In genomic region chr4:173519130-173520101, GRCh38 we compare ENCODE assay signal across 13 cellular contexts. TPM values are rescaled to one million over a fixed set of nuclear protein-coding genes. Genes with fewer than 3 reads are reported as not detected.
DNase-seq lines count a peak whose midpoint lies in the region; ATAC-seq and TF ChIP-seq lines count a peak whose summit lies in the region.
"Had no signal": no experiment of that assay in that cellular context is flagged by ENCODE, and none has a peak within 500 bp of the region (broad histone marks: within the 10 kb centered on the region; RNA-seq: fewer than 3 reads in every experiment).

No MANE protein-coding gene starts in this region.

- no peak overlapping the region for H3K4me2 ChIP-seq in PC-3 (ENCODE audit: low read length)

- 18 to 32% (median 21%) methylated on average over 17 to 31 of the region's 31 CpGs for WGBS in stomach, 5 donors

- POLR2A ChIA-PET in PC-3 (lab: Charles Lee; ENCODE audit: unreplicated experiment) = no interaction called here

- H3K27me3 Mint-ChIP-seq in T-helper 1 cell treated with Interleukin-12 subunit alpha and Interleukin-12 subunit beta and Interleukin-4 antibody, amounts not matched to agents 30 μg/mL and 1 μg/mL, for 36 hours (ENCODE audit: low read depth) = peaks cover 98% of the 10 kb centered on the region
- peaks cover 94% of the 10 kb centered on the region for H3K27me3 Mint-ChIP-seq in central memory CD8-positive, alpha-beta T cell
- H3K27me3 Mint-ChIP-seq in activated T-helper 17 cell treated with anti-CD3 and anti-CD28 coated beads, Interleukin-2, amount 50 U/mL, for 72 hours = peaks cover 70% of the 10 kb centered on the region

- peaks cover 9% of the 10 kb centered on the region for H3K4me1 Mint-ChIP-seq in T-helper 1 cell treated with Interleukin-12 subunit alpha and Interleukin-12 subunit beta and Interleukin-4 antibody, amounts not matched to agents 30 μg/mL and 1 μg/mL, for 36 hours (ENCODE audit: low read depth)
- peaks cover 24% of the 10 kb centered on the region for H3K4me1 Mint-ChIP-seq in central memory CD8-positive, alpha-beta T cell
- no peaks in the 10 kb centered on the region for H3K4me1 Mint-ChIP-seq in activated T-helper 17 cell treated with anti-CD3 and anti-CD28 coated beads, Interleukin-2, amount 50 U/mL, for 72 hours

- peaks cover 0 to 100% (median 97%) of the 10 kb centered on the region in 3 donors for H3K27me3 ChIP-seq in stomach
- H3K27me3 ChIP-seq in PC-3 (ENCODE audit: low read length) = peaks cover 16% of the 10 kb centered on the region; the same call in 1 of the 2 replicates

- H3K4me3 ChIP-seq in stomach = peak overlapping the region; percentile 29 to 44 (median 37)
- no peak overlapping the region for H3K4me3 ChIP-seq in PC-3 (ENCODE audit: low read length)

- H3F3A ChIP-seq in PC-3 (ENCODE audit: low read length, unreplicated experiment) = no peaks in the 10 kb centered on the region

- no peak overlapping the region for H3K9ac ChIP-seq in PC-3 (ENCODE audit: low read length)

- TF ChIP-seq POLR2A in stomach (IDR thresholded peaks at IDR 0.05) = no peak

- BruUV-seq in PC-3 (replicated peaks; lab: Mats Ljungman, UMichigan) = no TSS peak

- H3K9me3 ChIP-seq in stomach (peaks cover 0 to 8% (median 0%) of the 10 kb centered on the region in 4 donors), PC-3 (ENCODE audit: low read length) (no peaks in the 10 kb centered on the region)

- H3K36me3 Mint-ChIP-seq in T-helper 1 cell treated with Interleukin-12 subunit alpha and Interleukin-12 subunit beta and Interleukin-4 antibody, amounts not matched to agents 30 μg/mL and 1 μg/mL, for 36 hours (ENCODE audit: low read depth) = peaks cover 27% of the 10 kb centered on the region
- H3K36me3 Mint-ChIP-seq in central memory CD8-positive, alpha-beta T cell (ENCODE audit: insufficient read depth) = peaks cover 12% of the 10 kb centered on the region
- H3K36me3 Mint-ChIP-seq in activated T-helper 17 cell treated with anti-CD3 and anti-CD28 coated beads, Interleukin-2, amount 50 U/mL, for 72 hours (ENCODE audit: low read depth) = peaks cover 4% of the 10 kb centered on the region

- ATAC-seq in central memory CD8-positive, alpha-beta T cell (replicated peaks; ENCODE audit: extremely low read depth, poor library complexity, severe bottlenecking) = no peak
- ATAC-seq in left lobe of liver = peak; percentile 21
- ATAC-seq in activated T-helper 17 cell treated with anti-CD3 and anti-CD28 coated beads, Interleukin-2, amount 50 U/mL, for 72 hours (replicated peaks) = no peak
- no peak for ATAC-seq in PC-3

- H3K27ac Mint-ChIP-seq in T-helper 1 cell treated with Interleukin-12 subunit alpha and Interleukin-12 subunit beta and Interleukin-4 antibody, amounts not matched to agents 30 μg/mL and 1 μg/mL, for 36 hours = peak overlapping the region; percentile 28
- no peak overlapping the region for H3K27ac Mint-ChIP-seq in central memory CD8-positive, alpha-beta T cell (ENCODE audit: low read depth)
- H3K27ac Mint-ChIP-seq in activated T-helper 17 cell treated with anti-CD3 and anti-CD28 coated beads, Interleukin-2, amount 50 U/mL, for 72 hours = no peak overlapping the region

- H3K4me1 ChIP-seq in stomach = peaks cover 16 to 80% (median 37%) of the 10 kb centered on the region in 4 donors
- H3K4me1 ChIP-seq in PC-3 (ENCODE audit: insufficient read depth, low read length) = no peaks in the 10 kb centered on the region

- CTCF ChIA-PET in PC-3 (lab: Charles Lee) = no interaction called here

- H4K20me1 ChIP-seq in PC-3 (ENCODE audit: low read length) = no peaks in the 10 kb centered on the region

- no peaks in the 10 kb centered on the region for H3K9me2 ChIP-seq in PC-3 (replicated peaks; ENCODE audit: low read length)

- intact Hi-C loops in stomach (cut with DNase I; ENCODE audit: low total_unique reads) = no loop called here
- intact Hi-C loops in PC-3 (cut with micrococcal nuclease) = no loop called here

- no peaks in the 10 kb centered on the region for H3K79me2 ChIP-seq in PC-3 (ENCODE audit: low read length)

- TF ChIP-seq CTCF in stomach (IDR thresholded peaks at IDR 0.05) = no peak
- TF ChIP-seq CTCF in PC-3 (conservative IDR thresholded peaks at IDR 0.05; ENCODE audit: low read depth, low read length) = no peak

- H3K4me3 Mint-ChIP-seq in T-helper 1 cell treated with Interleukin-12 subunit alpha and Interleukin-12 subunit beta and Interleukin-4 antibody, amounts not matched to agents 30 μg/mL and 1 μg/mL, for 36 hours = no peak overlapping the region
- peak overlapping the region; percentile 36 for H3K4me3 Mint-ChIP-seq in central memory CD8-positive, alpha-beta T cell
- no peak overlapping the region for H3K4me3 Mint-ChIP-seq in activated T-helper 17 cell treated with anti-CD3 and anti-CD28 coated beads, Interleukin-2, amount 50 U/mL, for 72 hours

- H2AFZ ChIP-seq in PC-3 (ENCODE audit: low read length) = no peak overlapping the region

- H3K27ac ChIP-seq in stomach (peak overlapping the region in 4 of 5 donors; percentile 43 to 92 (median 80)), PC-3 (ENCODE audit: low read length) (no peak overlapping the region)

- peaks cover 30% of the 10 kb centered on the region for H3K9me3 Mint-ChIP-seq in T-helper 1 cell treated with Interleukin-12 subunit alpha and Interleukin-12 subunit beta and Interleukin-4 antibody, amounts not matched to agents 30 μg/mL and 1 μg/mL, for 36 hours
- H3K9me3 Mint-ChIP-seq in central memory CD8-positive, alpha-beta T cell = no peaks in the 10 kb centered on the region
- no peaks in the 10 kb centered on the region for H3K9me3 Mint-ChIP-seq in activated T-helper 17 cell treated with anti-CD3 and anti-CD28 coated beads, Interleukin-2, amount 50 U/mL, for 72 hours

- DNase-seq in T-helper 1 cell (no peak), left lobe of liver (ENCODE audit: low spot score) (no peak), stomach (no peak), cerebellum (ENCODE audit: low spot score) (no peak), PC-3 (no peak)
- no peak for DNase-seq in central memory CD8-positive, alpha-beta T cell (ENCODE audit: low spot score in 2 of 2)
- DNase-seq: 8988T; central memory CD4-positive, alpha-beta T cell; DMS 273 treated with DMSO at 0.1 percent for 48 hours; NCI-H2029 treated with DMSO at 0.1 percent for 48 hours; T-helper 9 cell had no signal

- TF ChIP-seq EP300 in stomach (IDR thresholded peaks at IDR 0.05) = no peak

- H3K36me3 ChIP-seq in stomach = peaks cover 0 to 2% (median 0%) of the 10 kb centered on the region in 4 donors
- no peaks in the 10 kb centered on the region for H3K36me3 ChIP-seq in PC-3 (ENCODE audit: low read depth, low read length)

RNA-seq across cellular contexts. Expression of gene HAND2, which starts 10.6 kb away (rescaled TPM):
- total RNA-seq in left lobe of liver (8.9 TPM), stomach (100 to 1,000 TPM in 1 of 5 donors, 10 to 100 TPM in 4; 16.3 to 234 (median 23.3) TPM), cerebellum (not detected), PC-3 (2014; rRNA removed) (not detected in 2 replicates)
- 10 to 100 TPM in 1 of 3 donors, 1 to 10 TPM in 2; 1.9 to 11.6 (median 4.0) TPM for polyA plus RNA-seq in stomach
- total RNA-seq in activated T-helper 17 cell treated with anti-CD3 and anti-CD28 coated beads, Interleukin-2, amount 50 U/mL, for 72 hours = not detected
